Comparison of ENCODE assay signal across 22 cellular contexts in the genomic region with DNA sequence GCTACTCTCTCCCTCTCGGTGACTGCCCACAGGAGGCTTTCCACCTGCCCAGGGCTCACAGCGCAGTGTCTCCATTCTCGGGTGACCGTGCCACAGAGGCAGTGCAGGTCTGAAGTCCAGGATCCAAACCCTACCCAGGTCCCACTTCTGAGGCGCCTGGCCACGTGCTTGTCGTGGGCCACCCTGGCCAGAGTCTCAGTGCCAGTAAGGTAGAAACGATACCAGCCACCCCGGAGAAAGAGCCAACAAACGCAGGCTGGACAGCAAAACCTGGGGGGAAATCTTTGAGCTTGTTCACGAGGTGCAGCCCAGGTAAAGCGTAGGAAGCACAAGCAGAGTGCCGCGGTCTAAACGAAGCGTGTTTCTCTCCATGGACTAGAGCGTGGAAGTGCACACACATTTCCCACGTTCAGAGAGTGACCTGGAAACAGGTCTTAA.
"Had no signal": no experiment of that assay in that cellular context is flagged by ENCODE, and none has a peak within 500 bp of the region (broad histone marks: within the 10 kb centered on the region; RNA-seq: fewer than 3 reads in every experiment).

No MANE protein-coding gene starts in this region.

- H3K36me3 Mint-ChIP-seq: natural killer cell had no signal

- DNase-seq: activated CD4-positive, CD25-positive, alpha-beta regulatory T cell treated with anti-CD3 and anti-CD28 coated beads, Interleukin-2, amount 50 U/mL, for 72 hours; activated naive CD4-positive, alpha-beta T cell treated with anti-CD3 and anti-CD28 coated beads for 36 hours; activated naive CD8-positive, alpha-beta T cell treated with anti-CD3 and anti-CD28 coated beads, Interleukin-2, amount 10 ng/mL, durations not matched to agents 7 days and 5 days; activated T-cell treated with anti-CD3 and anti-CD28 coated beads, Interleukin-2, amount 50 U/mL, for 4 hours; amygdala; colonic mucosa; dorsolateral prefrontal cortex; effector memory CD8-positive, alpha-beta T cell; esophagus squamous epithelium; gastrocnemius medialis; kidney; mammary epithelial cell; midbrain; natural killer cell; small intestine; stimulated activated CD4-positive, alpha-beta T cell treated with anti-CD3 and anti-CD28 coated beads, Interleukin-2, amount 100 ng/mL, for 24 hours; testis; trophoblast cell had no signal

- H3K9me3 Mint-ChIP-seq: activated naive CD4-positive, alpha-beta T cell treated with anti-CD3 and anti-CD28 coated beads for 36 hours; activated naive CD8-positive, alpha-beta T cell treated with anti-CD3 and anti-CD28 coated beads, Interleukin-2, amount 10 ng/mL, durations not matched to agents 7 days and 5 days; activated T-cell treated with anti-CD3 and anti-CD28 coated beads, Interleukin-2, amount 50 U/mL, for 4 hours; activated T-helper 2 cell treated with anti-CD3 and anti-CD28 coated beads, Interferon-gamma antibody, Interleukin-2, Interleukin-4, amounts not matched to agents 10 μg/mL and 5 μg/mL and 100 μg/mL, durations not matched to agents 14 hours and 24 hours and 36 hours; effector memory CD8-positive, alpha-beta T cell; natural killer cell had no signal

- H3K27ac Mint-ChIP-seq: activated naive CD4-positive, alpha-beta T cell treated with anti-CD3 and anti-CD28 coated beads for 36 hours; activated naive CD8-positive, alpha-beta T cell treated with anti-CD3 and anti-CD28 coated beads, Interleukin-2, amount 10 ng/mL, durations not matched to agents 7 days and 5 days; activated T-helper 2 cell treated with anti-CD3 and anti-CD28 coated beads, Interferon-gamma antibody, Interleukin-2, Interleukin-4, amounts not matched to agents 10 μg/mL and 5 μg/mL and 100 μg/mL, durations not matched to agents 14 hours and 24 hours and 36 hours; effector memory CD8-positive, alpha-beta T cell; natural killer cell; stimulated activated memory B cell treated with anti-CD40 and anti-IgM and Interleukin-4, amounts not matched to agents 10 μg/mL and 1 μg/mL and 100 μg/mL, for 72 hours had no signal

- H3K9me3 ChIP-seq: colonic mucosa, esophagus squamous epithelium, gastrocnemius medialis, testis had no signal

- H3K4me1 ChIP-seq: colonic mucosa had no signal

- H3K4me3 ChIP-seq: colonic mucosa, dorsolateral prefrontal cortex, esophagus squamous epithelium, gastrocnemius medialis, testis had no signal

- ATAC-seq: activated T-cell treated with anti-CD3 and anti-CD28 coated beads, Interleukin-2, amount 50 U/mL, for 4 hours; effector memory CD8-positive, alpha-beta T cell; gastrocnemius medialis; natural killer cell; sciatic nerve; SK-N-SH treated with all-trans-retinoic acid at 6 μM for 48 hours; stimulated activated memory B cell treated with anti-CD40 and anti-IgM and Interleukin-4, amounts not matched to agents 10 μg/mL and 1 μg/mL and 100 μg/mL, for 72 hours had no signal

- H3K27me3 Mint-ChIP-seq: activated naive CD8-positive, alpha-beta T cell treated with anti-CD3 and anti-CD28 coated beads, Interleukin-2, amount 10 ng/mL, durations not matched to agents 7 days and 5 days; effector memory CD8-positive, alpha-beta T cell; stimulated activated memory B cell treated with anti-CD40 and anti-IgM and Interleukin-4, amounts not matched to agents 10 μg/mL and 1 μg/mL and 100 μg/mL, for 72 hours had no signal

- H3K27ac ChIP-seq: colonic mucosa, dorsolateral prefrontal cortex, esophagus squamous epithelium, gastrocnemius medialis, testis had no signal

- H3K36me3 ChIP-seq: colonic mucosa had no signal

- H3K27me3 ChIP-seq: colonic mucosa, dorsolateral prefrontal cortex, esophagus squamous epithelium, gastrocnemius medialis, testis had no signal

- H3K4me3 Mint-ChIP-seq: activated naive CD4-positive, alpha-beta T cell treated with anti-CD3 and anti-CD28 coated beads for 36 hours; activated naive CD8-positive, alpha-beta T cell treated with anti-CD3 and anti-CD28 coated beads, Interleukin-2, amount 10 ng/mL, durations not matched to agents 7 days and 5 days; activated T-cell treated with anti-CD3 and anti-CD28 coated beads, Interleukin-2, amount 50 U/mL, for 4 hours; effector memory CD8-positive, alpha-beta T cell; natural killer cell; stimulated activated memory B cell treated with anti-CD40 and anti-IgM and Interleukin-4, amounts not matched to agents 10 μg/mL and 1 μg/mL and 100 μg/mL, for 72 hours had no signal
